In the genomic region with DNA sequence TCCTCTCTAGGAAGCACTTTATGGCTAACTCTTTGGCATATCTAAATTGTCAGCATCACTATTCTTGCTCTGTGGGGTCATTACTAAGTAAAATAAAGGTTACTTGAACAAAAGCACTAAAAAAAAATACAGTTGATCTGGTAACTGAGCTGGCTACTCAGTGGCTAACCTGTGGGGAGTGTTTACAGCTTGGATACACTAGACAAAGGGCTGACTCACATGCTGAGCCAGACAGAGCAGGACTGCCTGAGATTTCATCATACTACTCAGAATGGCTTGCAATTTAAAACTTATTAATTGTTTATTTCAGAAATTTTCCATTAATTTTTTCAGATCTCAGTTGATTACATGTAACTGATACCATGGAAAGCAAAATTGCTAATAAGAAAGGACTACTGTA, we compare ENCODE assay signal across 11 cellular contexts.
DNase-seq lines count a peak whose midpoint lies in the region; ATAC-seq and TF ChIP-seq lines count a peak whose summit lies in the region.
"Had no signal": no experiment of that assay in that cellular context is flagged by ENCODE, and none has a peak within 500 bp of the region (broad histone marks: within the 10 kb centered on the region; RNA-seq: fewer than 3 reads in every experiment).

No MANE protein-coding gene starts in this region.

- H3K27me3 Mint-ChIP-seq in activated naive CD4-positive, alpha-beta T cell treated with anti-CD3 and anti-CD28 coated beads, Interleukin-2, amount 10 ng/mL, durations not matched to agents 7 days and 5 days = no peaks in the 10 kb centered on the region

- no peaks in the 10 kb centered on the region for H3K9me3 Mint-ChIP-seq in activated naive CD4-positive, alpha-beta T cell treated with anti-CD3 and anti-CD28 coated beads, Interleukin-2, amount 10 ng/mL, durations not matched to agents 7 days and 5 days

- in situ Hi-C loops in astrocyte of the spinal cord (cut with HindIII; ENCODE audit: low sequenced_read_pairs) = no loop called here

- no peaks in the 10 kb centered on the region for H3K4me1 Mint-ChIP-seq in activated naive CD4-positive, alpha-beta T cell treated with anti-CD3 and anti-CD28 coated beads, Interleukin-2, amount 10 ng/mL, durations not matched to agents 7 days and 5 days

- no peak overlapping the region for H3K4me3 Mint-ChIP-seq in activated naive CD4-positive, alpha-beta T cell treated with anti-CD3 and anti-CD28 coated beads, Interleukin-2, amount 10 ng/mL, durations not matched to agents 7 days and 5 days

- H3K27ac Mint-ChIP-seq in activated naive CD4-positive, alpha-beta T cell treated with anti-CD3 and anti-CD28 coated beads, Interleukin-2, amount 10 ng/mL, durations not matched to agents 7 days and 5 days = no peak overlapping the region

- no peak overlapping the region for H3K4me3 ChIP-seq in astrocyte of the spinal cord (ENCODE audit: low read depth, low read length)
- H3K4me3 ChIP-seq: thyroid gland had no signal

- H3K36me3 Mint-ChIP-seq in activated naive CD4-positive, alpha-beta T cell treated with anti-CD3 and anti-CD28 coated beads, Interleukin-2, amount 10 ng/mL, durations not matched to agents 7 days and 5 days = no peaks in the 10 kb centered on the region

- TF ChIP-seq CTCF in astrocyte of the spinal cord (IDR thresholded peaks at IDR 0.05; ENCODE audit: low read depth, low read length) (no peak), GM10248 (IDR thresholded peaks at IDR 0.05; ENCODE audit: control extremely low read depth, extremely low read depth, low read depth, missing control alignments) (no peak)

- DNase-seq in DMS153 (lab: John Stamatoyannopoulos, UW) = peak; percentile 3
- DNase-seq in LHCN-M2 (ENCODE audit: low read depth) = peak; percentile 80
- peak; percentile 89 for DNase-seq in astrocyte of the spinal cord (ENCODE audit: low read depth, low spot score)
- DNase-seq in kidney tubule cell (ENCODE audit: low spot score) = peak; percentile 68
- DNase-seq in SHP77 treated with DMSO at 0.1 percent for 48 hours (lab: John Stamatoyannopoulos, UW) = no peak
- DNase-seq in activated naive CD4-positive, alpha-beta T cell treated with anti-CD3 and anti-CD28 coated beads, Interleukin-2, amount 10 ng/mL, durations not matched to agents 7 days and 5 days = no peak
- no peak for DNase-seq in GM10248 (ENCODE audit: extremely low spot score)
- DNase-seq: DND-41, NCI-H1105 treated with DMSO at 0.1 percent for 48 hours, thyroid gland had no signal

- POLR2A ChIA-PET in GM10248 (lab: Yijun Ruan, JAX) = no interaction called here

- no peak for ATAC-seq in HG02852 (IDR thresholded peaks at IDR 0.05; ENCODE audit: unreplicated experiment)

- CTCF ChIA-PET in activated naive CD4-positive, alpha-beta T cell treated with anti-CD3 and anti-CD28 coated beads, Interleukin-2, amount 10 ng/mL, durations not matched to agents 7 days and 5 days (lab: Charles Lee) = no interaction called here
- CTCF ChIA-PET in GM10248 (lab: Yijun Ruan, JAX) = interaction anchor here (0.8 kb wide), 1 partner anchor 17 kb away, joined by 3 read pairs; no protein-coding TSS in a partner anchor

Comparison
In these comparisons a context has a peak if more than half of its experiments do, and no peak if none do; other contexts are left out.
1. DNase-seq: peak in DMS153 (single experiment), LHCN-M2 (single experiment), astrocyte of the spinal cord (single experiment) and kidney tubule cell (single experiment); none in SHP77 treated with DMSO at 0.1 percent for 48 hours (single experiment), activated naive CD4-positive, alpha-beta T cell treated with anti-CD3 and anti-CD28 coated beads, Interleukin-2, amount 10 ng/mL, durations not matched to agents 7 days and 5 days (single experiment) and GM10248 (single experiment).